ENCODE assay signal across 8 cellular contexts in genomic region chr3:43155464-43156121, GRCh38. TPM values are rescaled to one million over a fixed set of nuclear protein-coding genes. Genes with fewer than 3 reads are reported as not detected.
DNase-seq lines count a peak whose midpoint lies in the region; ATAC-seq and TF ChIP-seq lines count a peak whose summit lies in the region.

No MANE protein-coding gene starts in this region.

- no peak overlapping the region for H3K27ac ChIP-seq in lower lobe of right lung

- TF ChIP-seq CTCF in lower lobe of right lung (IDR thresholded peaks at IDR 0.05) = peak; percentile 53

- no peaks in the 10 kb centered on the region for H3K27me3 ChIP-seq in lower lobe of right lung (ENCODE audit: low read depth)

- H3K27ac Mint-ChIP-seq in activated naive CD4-positive, alpha-beta T cell treated with anti-CD3 and anti-CD28 coated beads for 36 hours = no peak overlapping the region

- no peaks in the 10 kb centered on the region for H3K36me3 Mint-ChIP-seq in activated naive CD4-positive, alpha-beta T cell treated with anti-CD3 and anti-CD28 coated beads for 36 hours (ENCODE audit: low read depth)

- H3K4me3 Mint-ChIP-seq in activated naive CD4-positive, alpha-beta T cell treated with anti-CD3 and anti-CD28 coated beads for 36 hours = no peak overlapping the region

- no peak overlapping the region for H3K4me3 ChIP-seq in lower lobe of right lung

- intact Hi-C loops in lower lobe of right lung (cut with DNase I) = no loop called here
- intact Hi-C loops in activated naive CD4-positive, alpha-beta T cell treated with anti-CD3 and anti-CD28 coated beads for 36 hours (cut with micrococcal nuclease) = no loop called here

- H3K4me1 Mint-ChIP-seq in activated naive CD4-positive, alpha-beta T cell treated with anti-CD3 and anti-CD28 coated beads for 36 hours (ENCODE audit: low read depth) = peaks cover 14% of the 10 kb centered on the region

- ATAC-seq in lower lobe of right lung (peak; percentile 63 to 70), HG02759 (IDR thresholded peaks at IDR 0.05; ENCODE audit: unreplicated experiment) (no peak), GM18517 (IDR thresholded peaks at IDR 0.05; ENCODE audit: unreplicated experiment) (no peak), HG03469 (IDR thresholded peaks at IDR 0.05; ENCODE audit: unreplicated experiment) (no peak)

- CTCF ChIA-PET in activated naive CD4-positive, alpha-beta T cell treated with anti-CD3 and anti-CD28 coated beads for 36 hours (lab: Charles Lee) = interaction anchor here (0.8 kb wide), 1 partner anchor 194 kb away, joined by 5 read pairs; no protein-coding TSS in a partner anchor

- peaks cover 6% of the 10 kb centered on the region for H3K4me1 ChIP-seq in lower lobe of right lung

- DNase-seq in DMS53 (lab: John Stamatoyannopoulos, UW) = peak; percentile 58
- DNase-seq in NCI-H460 (ENCODE audit: extremely low read depth, low read depth) = peak; percentile 65
- DNase-seq in dedifferentiated amniotic fluid mesenchymal stem cell (ENCODE audit: extremely low spot score) = peak; percentile 91
- no peak for DNase-seq in lower lobe of right lung
- DNase-seq in activated naive CD4-positive, alpha-beta T cell treated with anti-CD3 and anti-CD28 coated beads for 36 hours = no peak

- H3K9me3 Mint-ChIP-seq in activated naive CD4-positive, alpha-beta T cell treated with anti-CD3 and anti-CD28 coated beads for 36 hours = no peaks in the 10 kb centered on the region

- no peaks in the 10 kb centered on the region for H3K27me3 Mint-ChIP-seq in activated naive CD4-positive, alpha-beta T cell treated with anti-CD3 and anti-CD28 coated beads for 36 hours (ENCODE audit: low read depth)

- H3K9me3 ChIP-seq in lower lobe of right lung = no peaks in the 10 kb centered on the region

- no peaks in the 10 kb centered on the region for H3K36me3 ChIP-seq in lower lobe of right lung

RNA-seq across cellular contexts. Expression of gene POMGNT2, which starts 49.7 kb away (rescaled TPM):
- 7.1 and 7.8 TPM in 2 replicates for total RNA-seq in NCI-H460 (2014; rRNA removed; shearing (Covaris generic))
- 8.1 and 8.3 TPM in 2 replicates for polyA plus RNA-seq in NCI-H460 (2014; cell fraction: nucleus; rRNA removed)
- total RNA-seq in lower lobe of right lung = 9.9 TPM
- 1 to 10 TPM; 7.6 to 8.0 TPM for total RNA-seq in activated naive CD4-positive, alpha-beta T cell treated with anti-CD3 and anti-CD28 coated beads for 36 hours

Comparison
In these comparisons a context has a peak if more than half of its experiments do, and no peak if none do; other contexts are left out.
1. DNase-seq: peak in DMS53 (single experiment), NCI-H460 (single experiment) and dedifferentiated amniotic fluid mesenchymal stem cell (single experiment); none in lower lobe of right lung (single experiment) and activated naive CD4-positive, alpha-beta T cell treated with anti-CD3 and anti-CD28 coated beads for 36 hours (single experiment).
2. ATAC-seq: peak in lower lobe of right lung (2 of 2); none in HG02759 (single experiment), GM18517 (single experiment) and HG03469 (single experiment).